In the genomic region with DNA sequence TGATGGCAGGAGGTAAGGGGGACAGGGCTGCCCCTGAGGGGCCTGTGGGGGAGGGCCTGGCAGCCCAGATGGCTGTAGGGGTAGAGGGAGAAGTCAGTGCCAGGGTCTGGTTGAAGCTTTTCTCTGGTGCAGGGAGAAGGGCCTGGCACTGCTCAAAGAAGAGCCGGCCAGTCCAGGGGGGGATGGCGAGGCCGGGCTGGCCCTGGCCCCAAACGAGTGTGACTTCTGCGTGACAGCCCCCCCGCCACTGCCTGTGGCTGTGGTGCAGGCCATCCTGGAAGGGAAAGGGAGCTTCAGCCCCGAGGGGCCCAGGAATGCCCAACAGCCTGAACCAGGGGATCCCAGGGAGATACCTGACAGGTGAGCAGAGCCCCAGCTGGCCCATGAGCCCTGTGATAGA, we compare ENCODE assay signal across 20 cellular contexts. TPM values are rescaled to one million over a fixed set of nuclear protein-coding genes. Genes with fewer than 3 reads are reported as not detected.
A peak's percentile ranks its signal among the peaks of the same experiment; 100 is the strongest.
DNase-seq lines count a peak whose midpoint lies in the region; ATAC-seq and TF ChIP-seq lines count a peak whose summit lies in the region.
"Had no signal": no experiment of that assay in that cellular context is flagged by ENCODE, and none has a peak within 500 bp of the region (broad histone marks: within the 10 kb centered on the region; RNA-seq: fewer than 3 reads in every experiment).

No MANE protein-coding gene starts in this region.

- no peaks in the 10 kb centered on the region for H3K9me3 Mint-ChIP-seq in stimulated activated effector memory CD8-positive, alpha-beta T cell treated with anti-CD3 and anti-CD28 coated beads, Interleukin-12 subunit alpha, Interleukin-12 subunit beta, amount 100 ng/mL, for 72 hours

- no peak overlapping the region for H3K4ac ChIP-seq in mesenchymal stem cell (ENCODE audit: low read depth in 1 of 2, low read length in 2 of 2)

- H3K9me3 ChIP-seq in heart right ventricle: no peaks in the 10 kb centered on the region
- H3K9me3 ChIP-seq in WERI-Rb-1 (ENCODE audit: severe bottlenecking): no peaks in the 10 kb centered on the region
- no peaks in the 10 kb centered on the region for H3K9me3 ChIP-seq in mesenchymal stem cell (ENCODE audit: control insufficient read depth, low read length)
- H3K9me3 ChIP-seq in hepatocyte (ENCODE audit: low read depth): no peaks in the 10 kb centered on the region

- no peak overlapping the region for H2BK15ac ChIP-seq in mesenchymal stem cell (ENCODE audit: low read depth, poor library complexity, severe bottlenecking)

- peak overlapping the region; percentile 45 for H2AK5ac ChIP-seq in mesenchymal stem cell (ENCODE audit: low read length, severe bottlenecking)

- H3K14ac ChIP-seq in mesenchymal stem cell (ENCODE audit: low read length in 2 of 2): no peak overlapping the region

- peak overlapping the region; percentile 3 for H4K91ac ChIP-seq in mesenchymal stem cell (ENCODE audit: low read length)

- no peak overlapping the region for H2BK5ac ChIP-seq in mesenchymal stem cell (ENCODE audit: low read depth, low read length, poor library complexity, severe bottlenecking)

- TF ChIP-seq CTCF in heart right ventricle (IDR thresholded peaks at IDR 0.05) (no peak), WERI-Rb-1 (IDR thresholded peaks at IDR 0.05; ENCODE audit: low read depth, low read length) (no peak), hepatocyte (IDR thresholded peaks at IDR 0.05; ENCODE audit: poor library complexity) (no peak)

- H2BK120ac ChIP-seq in mesenchymal stem cell (ENCODE audit: low read depth, low read length): no peak overlapping the region

- H3K79me1 ChIP-seq in mesenchymal stem cell (replicated peaks; ENCODE audit: low read length, poor library complexity, severe bottlenecking): peaks cover 4% of the 10 kb centered on the region

- intact Hi-C loops in Right ventricle myocardium inferior (cut with DNase I) (no loop called here), heart right ventricle (cut with DNase I) (no loop called here)

- H3K9me2 ChIP-seq in hepatocyte (replicated peaks; ENCODE audit: insufficient read depth): no peaks in the 10 kb centered on the region

- H3K4me1 Mint-ChIP-seq in stimulated activated effector memory CD8-positive, alpha-beta T cell treated with anti-CD3 and anti-CD28 coated beads, Interleukin-12 subunit alpha, Interleukin-12 subunit beta, amount 100 ng/mL, for 72 hours: peaks cover 74% of the 10 kb centered on the region

- 88 to 92% methylated on average over 7 of the region's 7 CpGs for WGBS in heart right ventricle, 2 donors
- WGBS in mesenchymal stem cell: 82% methylated on average over 7 of the region's 7 CpGs
- WGBS in hepatocyte (ENCODE audit: low lambda C conversion rate, missing lambda C conversion rate): 79% methylated on average over 3 of the region's 7 CpGs

- ATAC-seq in Right ventricle myocardium inferior (no peak), heart right ventricle (no peak), HG02763 (IDR thresholded peaks at IDR 0.05; ENCODE audit: unreplicated experiment) (no peak)
- ATAC-seq in stimulated activated effector memory CD8-positive, alpha-beta T cell treated with anti-CD3 and anti-CD28 coated beads, Interleukin-12 subunit alpha, Interleukin-12 subunit beta, amount 100 ng/mL, for 72 hours: no peak
- ATAC-seq: HepG2, PC-3 had no signal

- H3K4me1 ChIP-seq in heart right ventricle (peaks cover 29 to 69% (median 47%) of the 10 kb centered on the region in 9 donors), mesenchymal stem cell (ENCODE audit: control insufficient read depth, insufficient read depth, low read depth, low read length) (peaks cover 49% of the 10 kb centered on the region), hepatocyte (ENCODE audit: insufficient read depth) (peaks cover 48% of the 10 kb centered on the region)

- H3K18ac ChIP-seq in mesenchymal stem cell (ENCODE audit: low read depth in 1 of 2, low read length in 2 of 2): no peak overlapping the region

- H3K4me3 Mint-ChIP-seq in stimulated activated effector memory CD8-positive, alpha-beta T cell treated with anti-CD3 and anti-CD28 coated beads, Interleukin-12 subunit alpha, Interleukin-12 subunit beta, amount 100 ng/mL, for 72 hours: peak overlapping the region; percentile 95

- H3K27me3 ChIP-seq in heart right ventricle (peaks cover 0 to 82% (median 21%) of the 10 kb centered on the region in 7 donors), WERI-Rb-1 (ENCODE audit: insufficient read depth, low read depth, severe bottlenecking) (no peaks in the 10 kb centered on the region), mesenchymal stem cell (ENCODE audit: control insufficient read depth in 1 of 2, insufficient read depth in 1 of 2, low read length in 2 of 2) (peaks cover 20 to 60% of the 10 kb centered on the region in 2 experiments), hepatocyte (peaks cover 61% of the 10 kb centered on the region)

- H3K27ac ChIP-seq in heart right ventricle: no peak overlapping the region
- H3K27ac ChIP-seq in WERI-Rb-1: peak overlapping the region; percentile 43
- no peak overlapping the region for H3K27ac ChIP-seq in mesenchymal stem cell (ENCODE audit: low read length, poor library complexity, severe bottlenecking)
- no peak overlapping the region for H3K27ac ChIP-seq in hepatocyte
- H3K27ac ChIP-seq: GM23248 had no signal

- no peaks in the 10 kb centered on the region for H3K36me3 ChIP-seq in heart right ventricle
- H3K36me3 ChIP-seq in WERI-Rb-1: no peaks in the 10 kb centered on the region
- peaks cover 0 to 7% of the 10 kb centered on the region in 2 experiments for H3K36me3 ChIP-seq in mesenchymal stem cell (ENCODE audit: control insufficient read depth in 1 of 2, insufficient read depth in 2 of 2, low read depth in 1 of 2, low read length in 2 of 2)
- no peaks in the 10 kb centered on the region for H3K36me3 ChIP-seq in hepatocyte (replicated peaks; ENCODE audit: insufficient read depth, low read depth)

- H2AFZ ChIP-seq in mesenchymal stem cell (ENCODE audit: low read depth, low read length) (no peak overlapping the region), hepatocyte (no peak overlapping the region)
- H2AFZ ChIP-seq: GM23248 had no signal

- H3K4me2 ChIP-seq in mesenchymal stem cell (ENCODE audit: low read length, poor library complexity, severe bottlenecking): no peak overlapping the region
- no peak overlapping the region for H3K4me2 ChIP-seq in hepatocyte

- DNase-seq in Right ventricle myocardium inferior (ENCODE audit: missing footprints) (peak; percentile 52), heart right ventricle (no peak), WERI-Rb-1 (no peak), mesenchymal stem cell (no peak), hepatocyte (ENCODE audit: low spot score) (no peak), mucosa of gallbladder (ENCODE audit: low spot score) (no peak)
- no peak for DNase-seq in stimulated activated effector memory CD8-positive, alpha-beta T cell treated with anti-CD3 and anti-CD28 coated beads, Interleukin-12 subunit alpha, Interleukin-12 subunit beta, amount 100 ng/mL, for 72 hours (ENCODE audit: low spot score in 2 of 2)
- DNase-seq: GM23248, H7, Kasumi-1, NCI-H1092 treated with DMSO at 0.1 percent for 48 hours, NCI-H1436 treated with DMSO at 0.1 percent for 48 hours, NCI-H1930, NCI-H2107, NCI-H524, NCI-H748 treated with DMSO at 0.1 percent for 48 hours, PC-3, SHP77 had no signal

- peak overlapping the region; percentile 72 for H3K27ac Mint-ChIP-seq in stimulated activated effector memory CD8-positive, alpha-beta T cell treated with anti-CD3 and anti-CD28 coated beads, Interleukin-12 subunit alpha, Interleukin-12 subunit beta, amount 100 ng/mL, for 72 hours

- H4K8ac ChIP-seq in mesenchymal stem cell (ENCODE audit: low read length): no peak overlapping the region

- H3K79me2 ChIP-seq in hepatocyte: no peaks in the 10 kb centered on the region

- no peak overlapping the region for H3K9ac ChIP-seq in mesenchymal stem cell (ENCODE audit: low read length)
- H3K9ac ChIP-seq: GM23248 had no signal

- H3K36me3 Mint-ChIP-seq in stimulated activated effector memory CD8-positive, alpha-beta T cell treated with anti-CD3 and anti-CD28 coated beads, Interleukin-12 subunit alpha, Interleukin-12 subunit beta, amount 100 ng/mL, for 72 hours: peaks cover 63% of the 10 kb centered on the region

- no peak overlapping the region for H3K4me3 ChIP-seq in heart right ventricle
- H3K4me3 ChIP-seq in WERI-Rb-1 (ENCODE audit: low read depth, low read length): no peak overlapping the region
- H3K4me3 ChIP-seq in mesenchymal stem cell (ENCODE audit: insufficient read depth in 1 of 2, low read depth in 1 of 2, low read length in 2 of 2): no peak overlapping the region
- no peak overlapping the region for H3K4me3 ChIP-seq in hepatocyte
- H3K4me3 ChIP-seq: GM23248 had no signal

- H3K23ac ChIP-seq in mesenchymal stem cell (ENCODE audit: low read length in 2 of 2): no peak overlapping the region

- H4K20me1 ChIP-seq in hepatocyte (ENCODE audit: insufficient read depth, poor library complexity, severe bottlenecking): no peaks in the 10 kb centered on the region

- no peak overlapping the region for H2BK12ac ChIP-seq in mesenchymal stem cell (ENCODE audit: low read length in 2 of 2)

RNA-seq across cellular contexts. Expression of gene NOL3, which starts 2.8 kb away (rescaled TPM):
- 109 TPM for total RNA-seq in Right ventricle myocardium inferior
- total RNA-seq in heart right ventricle: 10 to 100 TPM; 71.8 to 92.2 (median 79.9) TPM
- polyA plus RNA-seq in heart right ventricle: 100 to 1,000 TPM; 115 to 132 TPM
- 13.9 TPM for polyA plus RNA-seq in mesenchymal stem cell (2013, experiment 1 of 2)
- polyA plus RNA-seq in mesenchymal stem cell (2013, experiment 2 of 2): 12.8 TPM
- total RNA-seq in hepatocyte: 8.1 and 9.3 TPM in 2 replicates
- 10.9 and 11.0 TPM in 2 replicates for polyA plus RNA-seq in hepatocyte
- 79.0 TPM for total RNA-seq in mucosa of gallbladder

RNA-seq across cellular contexts. Expression of gene HSF4, which starts 3.0 kb away (rescaled TPM):
- total RNA-seq in Right ventricle myocardium inferior: 49.9 TPM
- total RNA-seq in heart right ventricle: 10 to 100 TPM; 32.9 to 71.3 (median 38.6) TPM
- polyA plus RNA-seq in heart right ventricle: 100 to 1,000 TPM in 1 of 2 donors, 1 to 10 TPM in 1; 9.1 to 199 TPM
- polyA plus RNA-seq in mesenchymal stem cell (2013, experiment 1 of 2): 4.1 TPM
- polyA plus RNA-seq in mesenchymal stem cell (2013, experiment 2 of 2): 3.3 TPM
- 3.2 and 5.5 TPM in 2 replicates for total RNA-seq in hepatocyte
- 8.5 and 15.7 TPM in 2 replicates for polyA plus RNA-seq in hepatocyte
- total RNA-seq in mucosa of gallbladder: 51.3 TPM

RNA-seq across cellular contexts. Expression of gene FBXL8, which starts 7.8 kb away (rescaled TPM):
- total RNA-seq in Right ventricle myocardium inferior: 10.8 TPM
- total RNA-seq in heart right ventricle: 10 to 100 TPM in 1 of 10 donors, 1 to 10 TPM in 9; 3.9 to 10.5 (median 5.0) TPM
- polyA plus RNA-seq in heart right ventricle: 10 to 100 TPM in 1 of 2 donors, 1 to 10 TPM in 1; 8.6 to 17.3 TPM
- 6.1 TPM for polyA plus RNA-seq in mesenchymal stem cell (2013, experiment 1 of 2)
- 5.7 TPM for polyA plus RNA-seq in mesenchymal stem cell (2013, experiment 2 of 2)
- 10.7 and 11.1 TPM in 2 replicates for total RNA-seq in hepatocyte
- polyA plus RNA-seq in hepatocyte: 15.9 and 19.8 TPM in 2 replicates
- 24.6 TPM for total RNA-seq in mucosa of gallbladder

RNA-seq across cellular contexts. Expression of gene TRADD, which starts 7.9 kb away (rescaled TPM):
- total RNA-seq in Right ventricle myocardium inferior (8.2 TPM), heart right ventricle (10 to 100 TPM in 1 of 10 donors, 1 to 10 TPM in 9; 4.8 to 12.4 (median 5.7) TPM), hepatocyte (18.5 and 21.9 TPM in 2 replicates), mucosa of gallbladder (38.2 TPM)
- polyA plus RNA-seq in heart right ventricle (10 to 100 TPM in 1 of 2 donors, 1 to 10 TPM in 1; 9.7 to 17.9 TPM), hepatocyte (31.4 and 32.4 TPM in 2 replicates)
- 11.1 TPM for polyA plus RNA-seq in mesenchymal stem cell (2013, experiment 1 of 2)
- polyA plus RNA-seq in mesenchymal stem cell (2013, experiment 2 of 2): 11.5 TPM

RNA-seq across cellular contexts. Expression of gene MATCAP1, which starts 16.2 kb away (rescaled TPM):
- total RNA-seq in Right ventricle myocardium inferior (9.8 TPM), heart right ventricle (10 to 100 TPM in 9 of 10 donors, 1 to 10 TPM in 1; 8.0 to 15.2 (median 12.1) TPM), hepatocyte (22.3 and 24.8 TPM in 2 replicates), mucosa of gallbladder (68.4 TPM)
- polyA plus RNA-seq in heart right ventricle (10 to 100 TPM; 13.0 to 30.9 TPM), hepatocyte (25.4 and 38.5 TPM in 2 replicates)
- polyA plus RNA-seq in mesenchymal stem cell (2013, experiment 1 of 2): 11.4 TPM
- 11.2 TPM for polyA plus RNA-seq in mesenchymal stem cell (2013, experiment 2 of 2)
